ENCODE assay signal across 28 cellular contexts in the genomic region with DNA sequence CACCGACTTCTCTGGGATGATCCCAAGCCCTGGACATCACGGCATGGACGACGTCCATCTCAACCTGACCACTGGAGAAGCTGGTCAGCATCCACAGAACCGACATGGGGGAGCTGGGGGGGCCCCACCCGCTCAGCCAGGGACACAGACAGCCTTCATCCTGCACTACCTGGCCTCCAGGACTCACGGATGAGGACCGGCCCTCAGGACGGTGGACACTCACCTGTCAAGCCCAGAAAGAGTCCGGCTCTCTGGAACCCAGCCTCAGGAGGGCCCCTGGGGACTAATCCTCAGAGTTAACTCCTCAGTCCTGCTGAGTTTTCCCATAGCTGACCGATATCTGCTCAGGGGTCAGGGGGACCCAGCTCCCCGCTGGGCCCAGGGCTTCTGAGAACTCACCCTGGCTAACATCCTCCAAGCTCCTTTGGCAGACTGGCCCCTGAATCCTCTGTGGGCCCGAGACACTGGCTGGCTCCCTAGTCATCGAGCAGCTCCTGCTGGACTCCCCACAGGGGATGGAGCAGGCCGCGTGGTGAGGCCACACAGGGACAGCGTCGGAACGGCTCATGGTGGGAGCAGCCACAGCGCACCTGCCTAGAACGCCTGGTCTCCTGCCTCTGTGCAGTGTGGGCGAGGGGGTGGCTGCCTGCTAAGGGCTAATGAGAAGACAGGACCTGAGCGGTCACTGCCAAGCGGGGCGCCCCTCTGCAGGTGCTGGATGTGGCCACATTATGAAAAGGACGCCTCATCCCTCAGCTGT.
"Had no signal": no experiment of that assay in that cellular context is flagged by ENCODE, and none has a peak within 500 bp of the region (broad histone marks: within the 10 kb centered on the region; RNA-seq: fewer than 3 reads in every experiment).

No MANE protein-coding gene starts in this region.

- H3K4me3 Mint-ChIP-seq: activated CD4-positive, alpha-beta memory T cell treated with anti-CD3 and anti-CD28 coated beads for 36 hours; activated CD4-positive, alpha-beta T cell treated with anti-CD3 and anti-CD28 coated beads for 36 hours; activated CD4-positive, alpha-beta T cell treated with anti-CD3 and anti-CD28 coated beads, Interleukin-2, amount 10 ng/mL, durations not matched to agents 24 days and 14 days; activated CD8-positive, alpha-beta memory T cell treated with anti-CD3 and anti-CD28 coated beads, Interleukin-2, amount 10 ng/mL, durations not matched to agents 7 days and 5 days; activated CD8-positive, alpha-beta T cell treated with anti-CD3 and anti-CD28 coated beads, Interleukin-2, amount 10 ng/mL, durations not matched to agents 7 days and 5 days; activated naive CD4-positive, alpha-beta T cell treated with anti-CD3 and anti-CD28 coated beads for 36 hours; activated naive CD4-positive, alpha-beta T cell treated with anti-CD3 and anti-CD28 coated beads, Interleukin-2, amount 50 U/mL, for 24 hours; activated naive CD8-positive, alpha-beta T cell treated with anti-CD3 and anti-CD28 coated beads for 36 hours; activated naive CD8-positive, alpha-beta T cell treated with anti-CD3 and anti-CD28 coated beads, Interleukin-2, amount 50 U/mL, for 24 hours; activated T-helper 1 cell treated with anti-CD3 and anti-CD28 coated beads, Interleukin-12 subunit alpha, Interleukin-12 subunit beta, Interleukin-2, Interleukin-4 antibody, amounts not matched to agents 30 ng/mL and 10 ng/mL and 1 ng/mL, durations not matched to agents 14 hours and 24 hours and 36 hours; endodermal cell had no signal

- H3K4me1 ChIP-seq: adrenal gland, body of pancreas, colonic mucosa had no signal

- H3K27ac ChIP-seq: adrenal gland, body of pancreas, colonic mucosa, dorsolateral prefrontal cortex had no signal

- FAIRE-seq: frontal cortex had no signal

- H3K27me3 ChIP-seq: adrenal gland, body of pancreas, colonic mucosa had no signal

- H3K4me3 ChIP-seq: adrenal gland, body of pancreas, colonic mucosa, dorsolateral prefrontal cortex had no signal

- ATAC-seq: activated CD4-positive, alpha-beta T cell treated with anti-CD3 and anti-CD28 coated beads for 36 hours; activated CD8-positive, alpha-beta memory T cell treated with anti-CD3 and anti-CD28 coated beads, Interleukin-2, amount 10 ng/mL, durations not matched to agents 7 days and 5 days; activated CD8-positive, alpha-beta T cell treated with anti-CD3 and anti-CD28 coated beads, Interleukin-2, amount 10 ng/mL, durations not matched to agents 7 days and 5 days; body of pancreas; esophagus mucosa had no signal

- H3K36me3 Mint-ChIP-seq: activated CD4-positive, alpha-beta memory T cell treated with anti-CD3 and anti-CD28 coated beads for 36 hours; activated CD8-positive, alpha-beta memory T cell treated with anti-CD3 and anti-CD28 coated beads, Interleukin-2, amount 10 ng/mL, durations not matched to agents 7 days and 5 days; activated naive CD4-positive, alpha-beta T cell treated with anti-CD3 and anti-CD28 coated beads, Interleukin-2, amount 50 U/mL, for 24 hours; activated naive CD8-positive, alpha-beta T cell treated with anti-CD3 and anti-CD28 coated beads for 36 hours had no signal

- H3K4me1 Mint-ChIP-seq: activated CD4-positive, alpha-beta T cell treated with anti-CD3 and anti-CD28 coated beads for 36 hours; activated CD4-positive, alpha-beta T cell treated with anti-CD3 and anti-CD28 coated beads, Interleukin-2, amount 10 ng/mL, durations not matched to agents 24 days and 14 days; activated CD8-positive, alpha-beta memory T cell treated with anti-CD3 and anti-CD28 coated beads, Interleukin-2, amount 10 ng/mL, durations not matched to agents 7 days and 5 days; activated naive CD4-positive, alpha-beta T cell treated with anti-CD3 and anti-CD28 coated beads, Interleukin-2, amount 50 U/mL, for 24 hours; activated naive CD8-positive, alpha-beta T cell treated with anti-CD3 and anti-CD28 coated beads for 36 hours; activated naive CD8-positive, alpha-beta T cell treated with anti-CD3 and anti-CD28 coated beads, Interleukin-2, amount 50 U/mL, for 24 hours had no signal

- H3K27me3 Mint-ChIP-seq: activated CD8-positive, alpha-beta memory T cell treated with anti-CD3 and anti-CD28 coated beads, Interleukin-2, amount 10 ng/mL, durations not matched to agents 7 days and 5 days had no signal

- H3K36me3 ChIP-seq: adrenal gland, colonic mucosa had no signal

- H3K27ac Mint-ChIP-seq: activated CD4-positive, alpha-beta memory T cell treated with anti-CD3 and anti-CD28 coated beads for 36 hours; activated CD4-positive, alpha-beta T cell treated with anti-CD3 and anti-CD28 coated beads for 36 hours; activated CD4-positive, alpha-beta T cell treated with anti-CD3 and anti-CD28 coated beads, Interleukin-2, amount 10 ng/mL, durations not matched to agents 24 days and 14 days; activated CD8-positive, alpha-beta memory T cell treated with anti-CD3 and anti-CD28 coated beads, Interleukin-2, amount 10 ng/mL, durations not matched to agents 7 days and 5 days; activated CD8-positive, alpha-beta T cell treated with anti-CD3 and anti-CD28 coated beads, Interleukin-2, amount 10 ng/mL, durations not matched to agents 7 days and 5 days; activated naive CD4-positive, alpha-beta T cell treated with anti-CD3 and anti-CD28 coated beads for 36 hours; activated naive CD4-positive, alpha-beta T cell treated with anti-CD3 and anti-CD28 coated beads, Interleukin-2, amount 50 U/mL, for 24 hours; activated naive CD8-positive, alpha-beta T cell treated with anti-CD3 and anti-CD28 coated beads for 36 hours; activated naive CD8-positive, alpha-beta T cell treated with anti-CD3 and anti-CD28 coated beads, Interleukin-2, amount 50 U/mL, for 24 hours; activated T-helper 1 cell treated with anti-CD3 and anti-CD28 coated beads, Interleukin-12 subunit alpha, Interleukin-12 subunit beta, Interleukin-2, Interleukin-4 antibody, amounts not matched to agents 30 ng/mL and 10 ng/mL and 1 ng/mL, durations not matched to agents 14 hours and 24 hours and 36 hours; activated T-helper 2 cell treated with anti-CD3 and anti-CD28 coated beads, Interferon-gamma antibody, Interleukin-2, Interleukin-4, amounts not matched to agents 10 μg/mL and 5 μg/mL and 100 μg/mL, durations not matched to agents 14 hours and 24 hours and 36 hours; endodermal cell had no signal

- H3K9me3 ChIP-seq: adrenal gland, body of pancreas, colonic mucosa had no signal

- DNase-seq: activated CD4-positive, alpha-beta memory T cell treated with anti-CD3 and anti-CD28 coated beads for 36 hours; activated CD4-positive, alpha-beta T cell treated with anti-CD3 and anti-CD28 coated beads for 36 hours; activated CD4-positive, alpha-beta T cell treated with anti-CD3 and anti-CD28 coated beads, Interleukin-2, amount 10 ng/mL, durations not matched to agents 24 days and 14 days; activated CD4-positive, CD25-positive, alpha-beta regulatory T cell; activated CD4-positive, CD25-positive, alpha-beta regulatory T cell treated with anti-CD3 and anti-CD28 coated beads, Interleukin-2, amount 50 U/mL, for 72 hours; activated CD8-positive, alpha-beta memory T cell treated with anti-CD3 and anti-CD28 coated beads, Interleukin-2, amount 10 ng/mL, durations not matched to agents 7 days and 5 days; activated CD8-positive, alpha-beta memory T cell treated with anti-CD3 and anti-CD28 coated beads, Interleukin-2, amount 50 U/mL, for 4 hours; activated CD8-positive, alpha-beta T cell treated with anti-CD3 and anti-CD28 coated beads, Interleukin-2, amount 10 ng/mL, durations not matched to agents 7 days and 5 days; activated effector memory CD4-positive, alpha-beta T cell treated with anti-CD3 and anti-CD28 coated beads, Interleukin-2, amount 50 U/mL, for 16 hours; activated naive CD4-positive, alpha-beta T cell treated with anti-CD3 and anti-CD28 coated beads for 36 hours; activated naive CD8-positive, alpha-beta T cell treated with anti-CD3 and anti-CD28 coated beads for 36 hours; activated naive CD8-positive, alpha-beta T cell treated with anti-CD3 and anti-CD28 coated beads, Interleukin-2, amount 50 U/mL, for 24 hours; activated T-cell treated with anti-CD3 and anti-CD28 coated beads, Interleukin-2, amount 50 U/mL, for 1 hour; activated T-cell treated with anti-CD3 and anti-CD28 coated beads, Interleukin-2, amount 50 U/mL, for 48 hours; adrenal gland; amygdala; body of pancreas; colonic mucosa; dorsolateral prefrontal cortex; effector memory CD4-positive, alpha-beta T cell; endodermal cell; foreskin fibroblast; T-helper 2 cell had no signal

- H3K9me3 Mint-ChIP-seq: activated CD4-positive, alpha-beta memory T cell treated with anti-CD3 and anti-CD28 coated beads for 36 hours; activated CD4-positive, alpha-beta T cell treated with anti-CD3 and anti-CD28 coated beads, Interleukin-2, amount 10 ng/mL, durations not matched to agents 24 days and 14 days; activated naive CD4-positive, alpha-beta T cell treated with anti-CD3 and anti-CD28 coated beads for 36 hours; activated naive CD4-positive, alpha-beta T cell treated with anti-CD3 and anti-CD28 coated beads, Interleukin-2, amount 50 U/mL, for 24 hours; activated naive CD8-positive, alpha-beta T cell treated with anti-CD3 and anti-CD28 coated beads for 36 hours; activated naive CD8-positive, alpha-beta T cell treated with anti-CD3 and anti-CD28 coated beads, Interleukin-2, amount 50 U/mL, for 24 hours; activated T-helper 1 cell treated with anti-CD3 and anti-CD28 coated beads, Interleukin-12 subunit alpha, Interleukin-12 subunit beta, Interleukin-2, Interleukin-4 antibody, amounts not matched to agents 30 ng/mL and 10 ng/mL and 1 ng/mL, durations not matched to agents 14 hours and 24 hours and 36 hours; activated T-helper 2 cell treated with anti-CD3 and anti-CD28 coated beads, Interferon-gamma antibody, Interleukin-2, Interleukin-4, amounts not matched to agents 10 μg/mL and 5 μg/mL and 100 μg/mL, durations not matched to agents 14 hours and 24 hours and 36 hours; endodermal cell had no signal
